30 cellular contexts compared by ENCODE assay signal in genomic region chr17:82810644-82811430, GRCh38. TPM values are rescaled to one million over a fixed set of nuclear protein-coding genes. Genes with fewer than 3 reads are reported as not detected.
A peak's percentile ranks its signal among the peaks of the same experiment; 100 is the strongest.
DNase-seq lines count a peak whose midpoint lies in the region; ATAC-seq and TF ChIP-seq lines count a peak whose summit lies in the region.
"Had no signal": no experiment of that assay in that cellular context is flagged by ENCODE, and none has a peak within 500 bp of the region (broad histone marks: within the 10 kb centered on the region; RNA-seq: fewer than 3 reads in every experiment).

No MANE protein-coding gene starts in this region.

- H3K27ac Mint-ChIP-seq in activated naive CD8-positive, alpha-beta T cell treated with anti-CD3 and anti-CD28 coated beads, Interleukin-2, amount 10 ng/mL, durations not matched to agents 7 days and 5 days, result peak overlapping the region; percentile 60
- no peak overlapping the region for H3K27ac Mint-ChIP-seq in activated naive CD8-positive, alpha-beta T cell treated with anti-CD3 and anti-CD28 coated beads, Interleukin-2, amount 50 U/mL, for 24 hours
- H3K27ac Mint-ChIP-seq in endodermal cell, result peak overlapping the region; percentile 35
- H3K27ac Mint-ChIP-seq: CD4-positive, alpha-beta memory T cell; stimulated activated memory B cell treated with anti-CD40 and anti-IgM and Interleukin-4, amounts not matched to agents 10 μg/mL and 1 μg/mL and 100 μg/mL, for 72 hours had no signal

- in situ Hi-C loops in Panc1 (cut with HindIII; ENCODE audit: low pct_unique_long_range_greater_than_20kb, low sequenced_read_pairs), result no loop called here

- no peak overlapping the region for H3K9ac ChIP-seq in endodermal cell (ENCODE audit: extremely low read depth, low read length, poor library complexity, severe bottlenecking)

- H3K4me3 ChIP-seq in Panc1 (ENCODE audit: low read depth in 2 of 2, low read length in 2 of 2) (no peak overlapping the region), endodermal cell (ENCODE audit: low read length) (no peak overlapping the region)
- H3K4me3 ChIP-seq: breast epithelium, esophagus muscularis mucosa, SK-N-MC, suprapubic skin, upper lobe of left lung had no signal

- no peaks in the 10 kb centered on the region for H3K27me3 Mint-ChIP-seq in activated naive CD8-positive, alpha-beta T cell treated with anti-CD3 and anti-CD28 coated beads, Interleukin-2, amount 10 ng/mL, durations not matched to agents 7 days and 5 days
- H3K27me3 Mint-ChIP-seq in activated naive CD8-positive, alpha-beta T cell treated with anti-CD3 and anti-CD28 coated beads, Interleukin-2, amount 50 U/mL, for 24 hours, result no peaks in the 10 kb centered on the region
- H3K27me3 Mint-ChIP-seq in endodermal cell (ENCODE audit: insufficient read depth), result no peaks in the 10 kb centered on the region
- H3K27me3 Mint-ChIP-seq: activated naive CD4-positive, alpha-beta T cell treated with anti-CD3 and anti-CD28 coated beads, Interleukin-2, amount 50 U/mL, for 24 hours; CD4-positive, alpha-beta memory T cell; naive thymus-derived CD4-positive, alpha-beta T cell; stimulated activated memory B cell treated with anti-CD40 and anti-IgM and Interleukin-4, amounts not matched to agents 10 μg/mL and 1 μg/mL and 100 μg/mL, for 72 hours had no signal

- CTCF ChIA-PET in Panc1 (lab: Charles Lee), result no interaction called here

- peaks cover 11% of the 10 kb centered on the region for H3K36me3 Mint-ChIP-seq in activated naive CD8-positive, alpha-beta T cell treated with anti-CD3 and anti-CD28 coated beads, Interleukin-2, amount 10 ng/mL, durations not matched to agents 7 days and 5 days
- H3K36me3 Mint-ChIP-seq in activated naive CD8-positive, alpha-beta T cell treated with anti-CD3 and anti-CD28 coated beads, Interleukin-2, amount 50 U/mL, for 24 hours (ENCODE audit: low read depth), result peaks cover 19% of the 10 kb centered on the region
- H3K36me3 Mint-ChIP-seq in endodermal cell (ENCODE audit: low read depth), result peaks cover 47% of the 10 kb centered on the region

- no peaks in the 10 kb centered on the region for H3K27me3 ChIP-seq in Panc1 (ENCODE audit: control insufficient read depth, insufficient read depth, low read length)
- H3K27me3 ChIP-seq in endodermal cell (ENCODE audit: control insufficient read depth, insufficient read depth, low read length, poor library complexity, severe bottlenecking), result no peaks in the 10 kb centered on the region
- H3K27me3 ChIP-seq: breast epithelium, esophagus muscularis mucosa, suprapubic skin, upper lobe of left lung had no signal

- TF ChIP-seq CTCF in Panc1 (IDR thresholded peaks at IDR 0.05), result no peak
- no peak for TF ChIP-seq CTCF in endodermal cell (conservative IDR thresholded peaks at IDR 0.05)

- H3K4me3 Mint-ChIP-seq in activated naive CD8-positive, alpha-beta T cell treated with anti-CD3 and anti-CD28 coated beads, Interleukin-2, amount 10 ng/mL, durations not matched to agents 7 days and 5 days, result no peak overlapping the region
- no peak overlapping the region for H3K4me3 Mint-ChIP-seq in activated naive CD8-positive, alpha-beta T cell treated with anti-CD3 and anti-CD28 coated beads, Interleukin-2, amount 50 U/mL, for 24 hours
- no peak overlapping the region for H3K4me3 Mint-ChIP-seq in endodermal cell
- H3K4me3 Mint-ChIP-seq: activated naive CD4-positive, alpha-beta T cell treated with anti-CD3 and anti-CD28 coated beads, Interleukin-2, amount 50 U/mL, for 24 hours; CD4-positive, alpha-beta memory T cell; naive thymus-derived CD4-positive, alpha-beta T cell; stimulated activated memory B cell treated with anti-CD40 and anti-IgM and Interleukin-4, amounts not matched to agents 10 μg/mL and 1 μg/mL and 100 μg/mL, for 72 hours had no signal

- intact Hi-C loops in Panc1 (cut with micrococcal nuclease; ENCODE audit: unreplicated experiment), result no loop called here

- H3K4me1 ChIP-seq in Panc1 (ENCODE audit: control insufficient read depth, insufficient read depth, low read length), result no peaks in the 10 kb centered on the region
- H3K4me1 ChIP-seq in endodermal cell (ENCODE audit: control insufficient read depth, insufficient read depth, low read length), result no peaks in the 10 kb centered on the region
- H3K4me1 ChIP-seq: breast epithelium had no signal

- no peaks in the 10 kb centered on the region for H3K9me3 ChIP-seq in Panc1 (ENCODE audit: control insufficient read depth, insufficient read depth, low read depth, low read length)
- no peaks in the 10 kb centered on the region for H3K9me3 ChIP-seq in endodermal cell (ENCODE audit: control insufficient read depth, low read length)
- H3K9me3 ChIP-seq: breast epithelium, esophagus muscularis mucosa, suprapubic skin, upper lobe of left lung had no signal

- H3K36me3 ChIP-seq in Panc1 (ENCODE audit: control insufficient read depth, insufficient read depth, low read length) (peaks cover 9% of the 10 kb centered on the region; the same call in 1 of the 2 replicates), endodermal cell (ENCODE audit: control insufficient read depth, insufficient read depth, low read length) (peaks cover 23% of the 10 kb centered on the region)
- H3K36me3 ChIP-seq: breast epithelium had no signal

- H3K9me3 Mint-ChIP-seq in activated naive CD8-positive, alpha-beta T cell treated with anti-CD3 and anti-CD28 coated beads, Interleukin-2, amount 10 ng/mL, durations not matched to agents 7 days and 5 days, result no peaks in the 10 kb centered on the region
- H3K9me3 Mint-ChIP-seq in activated naive CD8-positive, alpha-beta T cell treated with anti-CD3 and anti-CD28 coated beads, Interleukin-2, amount 50 U/mL, for 24 hours, result no peaks in the 10 kb centered on the region
- no peaks in the 10 kb centered on the region for H3K9me3 Mint-ChIP-seq in endodermal cell
- H3K9me3 Mint-ChIP-seq: activated naive CD4-positive, alpha-beta T cell treated with anti-CD3 and anti-CD28 coated beads, Interleukin-2, amount 50 U/mL, for 24 hours; CD4-positive, alpha-beta memory T cell; stimulated activated memory B cell treated with anti-CD40 and anti-IgM and Interleukin-4, amounts not matched to agents 10 μg/mL and 1 μg/mL and 100 μg/mL, for 72 hours had no signal

- TSS peak; percentile 14 for BruUV-seq in Panc1 (replicated peaks; lab: Mats Ljungman, UMichigan)

- H3K4me1 Mint-ChIP-seq in activated naive CD8-positive, alpha-beta T cell treated with anti-CD3 and anti-CD28 coated beads, Interleukin-2, amount 10 ng/mL, durations not matched to agents 7 days and 5 days, result peaks cover 10% of the 10 kb centered on the region
- H3K4me1 Mint-ChIP-seq in activated naive CD8-positive, alpha-beta T cell treated with anti-CD3 and anti-CD28 coated beads, Interleukin-2, amount 50 U/mL, for 24 hours, result peaks cover 1% of the 10 kb centered on the region
- no peaks in the 10 kb centered on the region for H3K4me1 Mint-ChIP-seq in endodermal cell
- H3K4me1 Mint-ChIP-seq: activated naive CD4-positive, alpha-beta T cell treated with anti-CD3 and anti-CD28 coated beads, Interleukin-2, amount 50 U/mL, for 24 hours had no signal

- 92 to 97% methylated on average over 22 of the region's 22 CpGs for WGBS in endodermal cell (ENCODE audit: insufficient coverage in 1 of 2, insufficient read length in 1 of 2), 2 experiments

- no peak for ATAC-seq in activated naive CD8-positive, alpha-beta T cell treated with anti-CD3 and anti-CD28 coated beads, Interleukin-2, amount 10 ng/mL, durations not matched to agents 7 days and 5 days (ENCODE audit: low read depth)
- ATAC-seq in activated naive CD8-positive, alpha-beta T cell treated with anti-CD3 and anti-CD28 coated beads, Interleukin-2, amount 50 U/mL, for 24 hours, result no peak
- ATAC-seq in Panc1, result no peak
- ATAC-seq: activated CD4-positive, CD25-positive, alpha-beta regulatory T cell treated with anti-CD3 and anti-CD28 coated beads, Interleukin-2, amount 50 U/mL, for 24 hours; naive thymus-derived CD4-positive, alpha-beta T cell; stimulated activated memory B cell treated with anti-CD40 and anti-IgM and Interleukin-4, amounts not matched to agents 10 μg/mL and 1 μg/mL and 100 μg/mL, for 72 hours had no signal

- H3K27ac ChIP-seq in Panc1 (ENCODE audit: low read length) (no peak overlapping the region), endodermal cell (ENCODE audit: low read depth, low read length) (no peak overlapping the region)
- H3K27ac ChIP-seq: breast epithelium, SK-N-MC, suprapubic skin, upper lobe of left lung had no signal

- no peak for DNase-seq in activated naive CD8-positive, alpha-beta T cell treated with anti-CD3 and anti-CD28 coated beads, Interleukin-2, amount 10 ng/mL, durations not matched to agents 7 days and 5 days
- no peak for DNase-seq in activated naive CD8-positive, alpha-beta T cell treated with anti-CD3 and anti-CD28 coated beads, Interleukin-2, amount 50 U/mL, for 24 hours
- DNase-seq in Panc1 (ENCODE audit: low read depth, low spot score), result no peak
- no peak for DNase-seq in endodermal cell
- peak; percentile 74 for DNase-seq in retina
- DNase-seq in LoVo (ENCODE audit: low spot score), result no peak
- DNase-seq in EL, result no peak
- no peak for DNase-seq in Kasumi-1 (lab: John Stamatoyannopoulos, UW)
- DNase-seq: activated CD4-positive, alpha-beta T cell treated with anti-CD3 and anti-CD28 coated beads, Interleukin-2, amount 50 U/mL, for 4 hours; CD4-positive, alpha-beta memory T cell; cortex of kidney; foreskin fibroblast; HCEC 1CT; head of caudate nucleus; naive thymus-derived CD4-positive, alpha-beta T cell; NCI-H1436 treated with DMSO at 0.1 percent for 48 hours; NCI-H2081 treated with DMSO at 0.1 percent for 48 hours; T-helper 2 cell had no signal

- POLR2A ChIA-PET in activated naive CD8-positive, alpha-beta T cell treated with anti-CD3 and anti-CD28 coated beads, Interleukin-2, amount 10 ng/mL, durations not matched to agents 7 days and 5 days (lab: Charles Lee), result no interaction called here
- POLR2A ChIA-PET in Panc1 (lab: Charles Lee), result no interaction called here

RNA-seq across cellular contexts. Expression of gene ZNF750, which starts 29.0 kb away (rescaled TPM):
- not detected for total RNA-seq in activated naive CD8-positive, alpha-beta T cell treated with anti-CD3 and anti-CD28 coated beads, Interleukin-2, amount 10 ng/mL, durations not matched to agents 7 days and 5 days
- not detected for total RNA-seq in Panc1 (2021; ENCODE audit: unreplicated experiment)
- polyA plus RNA-seq in Panc1 (2012; ENCODE audit: insufficient read length), result not detected
- not detected for total RNA-seq in endodermal cell
- polyA plus RNA-seq in endodermal cell (2013, experiment 1 of 2), result not detected
- polyA plus RNA-seq in endodermal cell (2013, experiment 2 of 2), result not detected
- total RNA-seq: A172; CD4-positive, alpha-beta memory T cell; esophagus muscularis mucosa; liver; naive thymus-derived CD4-positive, alpha-beta T cell; OCI-LY7; omental fat pad had no signal
- polyA plus RNA-seq: CD4-positive, alpha-beta memory T cell had no signal

RNA-seq across cellular contexts. Expression of gene TBCD, which starts 59.0 kb away (rescaled TPM):
- 100 to 1,000 TPM; 181 to 186 TPM for total RNA-seq in activated naive CD8-positive, alpha-beta T cell treated with anti-CD3 and anti-CD28 coated beads, Interleukin-2, amount 10 ng/mL, durations not matched to agents 7 days and 5 days
- 186 TPM for total RNA-seq in Panc1 (2021; ENCODE audit: unreplicated experiment)
- polyA plus RNA-seq in Panc1 (2012; ENCODE audit: insufficient read length), result 203 TPM
- total RNA-seq in endodermal cell, result 100 to 1,000 TPM; 107 TPM
- 107 TPM for polyA plus RNA-seq in endodermal cell (2013, experiment 1 of 2)
- 106 TPM for polyA plus RNA-seq in endodermal cell (2013, experiment 2 of 2)
